8 cellular contexts compared by ENCODE assay signal in genomic region chr4:54065282-54066087, GRCh38. TPM values are rescaled to one million over a fixed set of nuclear protein-coding genes. Genes with fewer than 3 reads are reported as not detected.
DNase-seq lines count a peak whose midpoint lies in the region; ATAC-seq and TF ChIP-seq lines count a peak whose summit lies in the region.

No MANE protein-coding gene starts in this region.

- H3K9me3 ChIP-seq in KOPT-K1 (ENCODE audit: insufficient read depth, low read length, poor library complexity, severe bottlenecking): no peaks in the 10 kb centered on the region

- DNase-seq in AG08395 (ENCODE audit: low spot score) (peak; percentile 35), cardiac fibroblast (ENCODE audit: low read depth in 2 of 2) (peak; percentile 64 to 75), myocyte (ENCODE audit: low read depth) (peak; percentile 15), NCI-H2171 (lab: John Stamatoyannopoulos, UW) (no peak), NCI-H146 treated with DMSO at 0.1 percent for 48 hours (lab: John Stamatoyannopoulos, UW; ENCODE audit: unreplicated experiment) (no peak)
- no peak for DNase-seq in activated CD4-positive, CD25-positive, alpha-beta regulatory T cell treated with anti-CD3 and anti-CD28 coated beads, Interleukin-2, amount 50 U/mL, for 72 hours

- ATAC-seq in HG03469 (IDR thresholded peaks at IDR 0.05; ENCODE audit: unreplicated experiment): no peak

- no peak for TF ChIP-seq CTCF in cardiac fibroblast (IDR thresholded peaks at IDR 0.05; ENCODE audit: low read depth, low read length)

- peak overlapping the region; percentile 76 for H3K27ac ChIP-seq in KOPT-K1 (ENCODE audit: low read depth, low read length, poor library complexity, severe bottlenecking)

- no peaks in the 10 kb centered on the region for H3K36me3 ChIP-seq in KOPT-K1 (ENCODE audit: insufficient read depth, low read length)

- H3K4me3 ChIP-seq in cardiac fibroblast (replicated peaks in 1 of 2; ENCODE audit: low read depth in 2 of 2, low read length in 2 of 2): no peak overlapping the region

RNA-seq across cellular contexts. Expression of gene CHIC2, which starts 1.1 kb away (rescaled TPM):
- total RNA-seq in myocyte: 31.3 and 43.7 TPM in 2 replicates
- polyA plus RNA-seq in myocyte (2012): 41.4 TPM

RNA-seq across cellular contexts. Expression of gene GSX2, which starts 34.5 kb away (rescaled TPM):
- not detected in 2 replicates for total RNA-seq in myocyte
- polyA plus RNA-seq in myocyte (2012): 0.08 TPM

Comparison
In these comparisons a context has a peak if more than half of its experiments do, and no peak if none do; other contexts are left out.
1. DNase-seq: peak in AG08395 (single experiment), cardiac fibroblast (2 of 2) and myocyte (single experiment); none in NCI-H2171 (single experiment), activated CD4-positive, CD25-positive, alpha-beta regulatory T cell treated with anti-CD3 and anti-CD28 coated beads, Interleukin-2, amount 50 U/mL, for 72 hours (single experiment) and NCI-H146 treated with DMSO at 0.1 percent for 48 hours (single experiment).